Comparison of ENCODE assay signal across 2 cellular contexts in the genomic region with DNA sequence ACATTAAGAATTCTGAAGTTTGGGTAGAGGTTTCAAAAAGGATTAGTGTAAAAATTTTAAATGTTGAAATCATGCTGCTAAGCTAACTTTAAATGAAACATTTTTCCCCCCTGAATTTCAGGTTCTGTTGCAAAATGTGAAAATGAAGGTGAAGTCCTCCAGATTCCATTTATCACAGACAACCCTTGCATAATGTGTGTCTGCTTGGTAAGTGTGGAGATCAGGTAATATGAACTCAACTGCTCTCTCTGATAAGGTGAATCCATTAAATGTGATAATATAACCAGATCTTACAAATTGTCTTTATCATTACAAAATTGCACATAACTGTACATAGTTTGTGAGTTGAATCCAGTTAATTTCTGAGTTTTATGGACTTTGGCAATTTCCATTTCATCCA.
TF ChIP-seq lines count a peak whose summit lies in the region.

No MANE protein-coding gene starts in this region.

TF ChIP-seq in neural cell, 6 proteins besides CTCF, POLR2A, EP300 and RAD21 (continued from another document):
- no peak for TF ChIP-seq REST (IDR thresholded peaks at IDR 0.05; ENCODE audit: borderline replicate concordance)
- no peak for TF ChIP-seq SMC3 (conservative IDR thresholded peaks at IDR 0.05; ENCODE audit: poor library complexity)
- TF ChIP-seq EZH2 (IDR thresholded peaks at IDR 0.05; ENCODE audit: borderline replicate concordance, insufficient read depth, low read length, poor library complexity, severe bottlenecking), result no peak
- no peak for TF ChIP-seq TAF1 (IDR thresholded peaks at IDR 0.05; ENCODE audit: low read depth)
- no peak for TF ChIP-seq POLR2AphosphoS5 (IDR thresholded peaks at IDR 0.05)

TF ChIP-seq in WTC11, 78 proteins besides CTCF, POLR2A, EP300 and RAD21 (continued from another document):
- TF ChIP-seq USF2 (CRISPR knock-in tag; IDR thresholded peaks at IDR 0.05) (no peak), ZNF671 (CRISPR knock-in tag; IDR thresholded peaks at IDR 0.05) (no peak), RELA (CRISPR knock-in tag; IDR thresholded peaks at IDR 0.05; ENCODE audit: borderline replicate concordance) (no peak), SMAD3 (CRISPR knock-in tag; IDR thresholded peaks at IDR 0.05; ENCODE audit: borderline replicate concordance) (no peak), ATF1 (CRISPR knock-in tag; IDR thresholded peaks at IDR 0.05) (no peak), ZNF263 (CRISPR knock-in tag; IDR thresholded peaks at IDR 0.05; ENCODE audit: low read depth) (no peak), EMX1 (CRISPR knock-in tag; IDR thresholded peaks at IDR 0.05) (no peak)
- TF ChIP-seq, protein P1, sequence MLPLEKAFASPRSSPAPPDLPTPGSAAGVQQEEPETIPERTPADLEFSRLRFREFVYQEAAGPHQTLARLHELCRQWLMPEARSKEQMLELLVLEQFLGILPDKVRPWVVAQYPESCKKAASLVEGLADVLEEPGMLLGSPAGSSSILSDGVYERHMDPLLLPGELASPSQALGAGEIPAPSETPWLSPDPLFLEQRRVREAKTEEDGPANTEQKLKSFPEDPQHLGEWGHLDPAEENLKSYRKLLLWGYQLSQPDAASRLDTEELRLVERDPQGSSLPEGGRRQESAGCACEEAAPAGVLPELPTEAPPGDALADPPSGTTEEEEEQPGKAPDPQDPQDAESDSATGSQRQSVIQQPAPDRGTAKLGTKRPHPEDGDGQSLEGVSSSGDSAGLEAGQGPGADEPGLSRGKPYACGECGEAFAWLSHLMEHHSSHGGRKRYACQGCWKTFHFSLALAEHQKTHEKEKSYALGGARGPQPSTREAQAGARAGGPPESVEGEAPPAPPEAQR (CRISPR knock-in tag; IDR thresholded peaks at IDR 0.05), result no peak
- TF ChIP-seq, protein P2, sequence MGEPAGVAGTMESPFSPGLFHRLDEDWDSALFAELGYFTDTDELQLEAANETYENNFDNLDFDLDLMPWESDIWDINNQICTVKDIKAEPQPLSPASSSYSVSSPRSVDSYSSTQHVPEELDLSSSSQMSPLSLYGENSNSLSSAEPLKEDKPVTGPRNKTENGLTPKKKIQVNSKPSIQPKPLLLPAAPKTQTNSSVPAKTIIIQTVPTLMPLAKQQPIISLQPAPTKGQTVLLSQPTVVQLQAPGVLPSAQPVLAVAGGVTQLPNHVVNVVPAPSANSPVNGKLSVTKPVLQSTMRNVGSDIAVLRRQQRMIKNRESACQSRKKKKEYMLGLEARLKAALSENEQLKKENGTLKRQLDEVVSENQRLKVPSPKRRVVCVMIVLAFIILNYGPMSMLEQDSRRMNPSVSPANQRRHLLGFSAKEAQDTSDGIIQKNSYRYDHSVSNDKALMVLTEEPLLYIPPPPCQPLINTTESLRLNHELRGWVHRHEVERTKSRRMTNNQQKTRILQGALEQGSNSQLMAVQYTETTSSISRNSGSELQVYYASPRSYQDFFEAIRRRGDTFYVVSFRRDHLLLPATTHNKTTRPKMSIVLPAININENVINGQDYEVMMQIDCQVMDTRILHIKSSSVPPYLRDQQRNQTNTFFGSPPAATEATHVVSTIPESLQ (CRISPR knock-in tag; IDR thresholded peaks at IDR 0.05), result no peak
- TF ChIP-seq, protein P3, sequence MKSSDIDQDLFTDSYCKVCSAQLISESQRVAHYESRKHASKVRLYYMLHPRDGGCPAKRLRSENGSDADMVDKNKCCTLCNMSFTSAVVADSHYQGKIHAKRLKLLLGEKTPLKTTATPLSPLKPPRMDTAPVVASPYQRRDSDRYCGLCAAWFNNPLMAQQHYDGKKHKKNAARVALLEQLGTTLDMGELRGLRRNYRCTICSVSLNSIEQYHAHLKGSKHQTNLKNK (CRISPR knock-in tag; IDR thresholded peaks at IDR 0.05), result no peak
- TF ChIP-seq, protein P4, sequence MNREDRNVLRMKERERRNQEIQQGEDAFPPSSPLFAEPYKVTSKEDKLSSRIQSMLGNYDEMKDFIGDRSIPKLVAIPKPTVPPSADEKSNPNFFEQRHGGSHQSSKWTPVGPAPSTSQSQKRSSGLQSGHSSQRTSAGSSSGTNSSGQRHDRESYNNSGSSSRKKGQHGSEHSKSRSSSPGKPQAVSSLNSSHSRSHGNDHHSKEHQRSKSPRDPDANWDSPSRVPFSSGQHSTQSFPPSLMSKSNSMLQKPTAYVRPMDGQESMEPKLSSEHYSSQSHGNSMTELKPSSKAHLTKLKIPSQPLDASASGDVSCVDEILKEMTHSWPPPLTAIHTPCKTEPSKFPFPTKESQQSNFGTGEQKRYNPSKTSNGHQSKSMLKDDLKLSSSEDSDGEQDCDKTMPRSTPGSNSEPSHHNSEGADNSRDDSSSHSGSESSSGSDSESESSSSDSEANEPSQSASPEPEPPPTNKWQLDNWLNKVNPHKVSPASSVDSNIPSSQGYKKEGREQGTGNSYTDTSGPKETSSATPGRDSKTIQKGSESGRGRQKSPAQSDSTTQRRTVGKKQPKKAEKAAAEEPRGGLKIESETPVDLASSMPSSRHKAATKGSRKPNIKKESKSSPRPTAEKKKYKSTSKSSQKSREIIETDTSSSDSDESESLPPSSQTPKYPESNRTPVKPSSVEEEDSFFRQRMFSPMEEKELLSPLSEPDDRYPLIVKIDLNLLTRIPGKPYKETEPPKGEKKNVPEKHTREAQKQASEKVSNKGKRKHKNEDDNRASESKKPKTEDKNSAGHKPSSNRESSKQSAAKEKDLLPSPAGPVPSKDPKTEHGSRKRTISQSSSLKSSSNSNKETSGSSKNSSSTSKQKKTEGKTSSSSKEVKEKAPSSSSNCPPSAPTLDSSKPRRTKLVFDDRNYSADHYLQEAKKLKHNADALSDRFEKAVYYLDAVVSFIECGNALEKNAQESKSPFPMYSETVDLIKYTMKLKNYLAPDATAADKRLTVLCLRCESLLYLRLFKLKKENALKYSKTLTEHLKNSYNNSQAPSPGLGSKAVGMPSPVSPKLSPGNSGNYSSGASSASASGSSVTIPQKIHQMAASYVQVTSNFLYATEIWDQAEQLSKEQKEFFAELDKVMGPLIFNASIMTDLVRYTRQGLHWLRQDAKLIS (CRISPR knock-in tag; IDR thresholded peaks at IDR 0.05; ENCODE audit: borderline replicate concordance), result no peak
